Comparison of ENCODE assay signal across 8 cellular contexts in genomic region chr5:139650031-139650688, GRCh38. TPM values are rescaled to one million over a fixed set of nuclear protein-coding genes. Genes with fewer than 3 reads are reported as not detected.
DNase-seq lines count a peak whose midpoint lies in the region; ATAC-seq and TF ChIP-seq lines count a peak whose summit lies in the region.

No MANE protein-coding gene starts in this region.

- intact Hi-C loops in activated T-helper 2 cell treated with anti-CD3 and anti-CD28 coated beads, Interferon-gamma antibody, Interleukin-2, Interleukin-4, amounts not matched to agents 10 μg/mL and 5 μg/mL and 100 μg/mL, durations not matched to agents 14 hours and 24 hours and 36 hours (cut with micrococcal nuclease) = loop anchor here (5.0 kb wide), 1 partner anchor 62 kb away; no protein-coding TSS in a partner anchor
- intact Hi-C loops in right cardiac atrium (cut with DNase I) = loop anchor here in 1 of 4 donors (2.0 kb wide), 1 partner anchor 13 kb away; no protein-coding TSS in a partner anchor
- intact Hi-C loops in sigmoid colon (cut with DNase I) = no loop called here

- peaks cover 2% of the 10 kb centered on the region for H3K36me3 Mint-ChIP-seq in activated T-helper 2 cell treated with anti-CD3 and anti-CD28 coated beads, Interferon-gamma antibody, Interleukin-2, Interleukin-4, amounts not matched to agents 10 μg/mL and 5 μg/mL and 100 μg/mL, durations not matched to agents 14 hours and 24 hours and 36 hours (ENCODE audit: low read depth)

- peaks cover 28% of the 10 kb centered on the region for H3K4me1 Mint-ChIP-seq in activated T-helper 2 cell treated with anti-CD3 and anti-CD28 coated beads, Interferon-gamma antibody, Interleukin-2, Interleukin-4, amounts not matched to agents 10 μg/mL and 5 μg/mL and 100 μg/mL, durations not matched to agents 14 hours and 24 hours and 36 hours (ENCODE audit: low read depth)

- peak overlapping the region; percentile 73 for H3K4me3 Mint-ChIP-seq in activated T-helper 2 cell treated with anti-CD3 and anti-CD28 coated beads, Interferon-gamma antibody, Interleukin-2, Interleukin-4, amounts not matched to agents 10 μg/mL and 5 μg/mL and 100 μg/mL, durations not matched to agents 14 hours and 24 hours and 36 hours (ENCODE audit: low read depth)

- no peak for TF ChIP-seq POLR2A in sigmoid colon (IDR thresholded peaks at IDR 0.05)

- DNase-seq in stimulated activated CD4-positive, alpha-beta T cell treated with anti-CD3 and anti-CD28 coated beads, Interleukin-4, amount 100 ng/mL, for 1 hour = peak; percentile 41
- DNase-seq in stimulated activated CD4-positive, alpha-beta T cell treated with anti-CD3 and anti-CD28 coated beads, Interleukin-12 subunit alpha, Interleukin-12 subunit beta, amount 100 ng/mL, for 4 hours = no peak
- no peak for DNase-seq in activated T-helper 2 cell treated with anti-CD3 and anti-CD28 coated beads, Interferon-gamma antibody, Interleukin-2, Interleukin-4, amounts not matched to agents 10 μg/mL and 5 μg/mL and 100 μg/mL, durations not matched to agents 14 hours and 24 hours and 36 hours (ENCODE audit: low spot score)
- DNase-seq in right cardiac atrium (peak in 2 of 3 donors; percentile 75 to 82), sigmoid colon (peak; percentile 75), dedifferentiated amniotic fluid mesenchymal stem cell (ENCODE audit: extremely low spot score) (no peak)

- H3K36me3 ChIP-seq in sigmoid colon = no peaks in the 10 kb centered on the region

- H3K9me3 Mint-ChIP-seq in activated T-helper 2 cell treated with anti-CD3 and anti-CD28 coated beads, Interferon-gamma antibody, Interleukin-2, Interleukin-4, amounts not matched to agents 10 μg/mL and 5 μg/mL and 100 μg/mL, durations not matched to agents 14 hours and 24 hours and 36 hours = no peaks in the 10 kb centered on the region

- peak overlapping the region; percentile 90 for H3K4me3 ChIP-seq in right cardiac atrium (ENCODE audit: low read length)
- H3K4me3 ChIP-seq in sigmoid colon = peak overlapping the region; percentile 65 to 92 (median 76)

- no peaks in the 10 kb centered on the region for H3K9me3 ChIP-seq in right cardiac atrium (ENCODE audit: control insufficient read depth, low read length)
- H3K9me3 ChIP-seq in sigmoid colon = no peaks in the 10 kb centered on the region

- TF ChIP-seq CTCF in sigmoid colon (IDR thresholded peaks at IDR 0.05) = peak in 2 of 4 experiments; percentile 33 to 36

- H3K27me3 Mint-ChIP-seq in activated T-helper 2 cell treated with anti-CD3 and anti-CD28 coated beads, Interferon-gamma antibody, Interleukin-2, Interleukin-4, amounts not matched to agents 10 μg/mL and 5 μg/mL and 100 μg/mL, durations not matched to agents 14 hours and 24 hours and 36 hours (ENCODE audit: low read depth) = peaks cover 58% of the 10 kb centered on the region

- no peak overlapping the region for H3K27ac Mint-ChIP-seq in activated T-helper 2 cell treated with anti-CD3 and anti-CD28 coated beads, Interferon-gamma antibody, Interleukin-2, Interleukin-4, amounts not matched to agents 10 μg/mL and 5 μg/mL and 100 μg/mL, durations not matched to agents 14 hours and 24 hours and 36 hours

- H3K27me3 ChIP-seq in right cardiac atrium (ENCODE audit: control insufficient read depth, insufficient read depth) = no peaks in the 10 kb centered on the region
- H3K27me3 ChIP-seq in sigmoid colon = peaks cover 0 to 20% (median 0%) of the 10 kb centered on the region in 3 donors

- H3K4me1 ChIP-seq in right cardiac atrium (ENCODE audit: control insufficient read depth, insufficient read depth, low read length) (peaks cover 21% of the 10 kb centered on the region), sigmoid colon (peaks cover 0 to 79% (median 77%) of the 10 kb centered on the region in 4 donors)

- ATAC-seq in right cardiac atrium (no peak), HG02798 (IDR thresholded peaks at IDR 0.05; ENCODE audit: poor library complexity, unreplicated experiment) (no peak), GM19455 (IDR thresholded peaks at IDR 0.05; ENCODE audit: unreplicated experiment) (no peak)

- TF ChIP-seq EP300 in sigmoid colon (IDR thresholded peaks at IDR 0.05) = no peak

- H3K27ac ChIP-seq in right cardiac atrium (ENCODE audit: low read length) = peak overlapping the region; percentile 92
- peak overlapping the region; percentile 92 to 95 (median 94) for H3K27ac ChIP-seq in sigmoid colon

- under 1% methylated on average over 48 of the region's 48 CpGs for WGBS in right cardiac atrium
- 1% methylated on average over 48 of the region's 48 CpGs for WGBS in sigmoid colon, 2 donors

RNA-seq across cellular contexts. Expression of gene CXXC5, which starts 2.0 kb away (rescaled TPM):
- 1.3 and 2.9 TPM in 2 replicates for total RNA-seq in activated T-helper 2 cell treated with anti-CD3 and anti-CD28 coated beads, Interferon-gamma antibody, Interleukin-2, Interleukin-4, amounts not matched to agents 10 μg/mL and 5 μg/mL and 100 μg/mL, durations not matched to agents 14 hours and 24 hours and 36 hours
- total RNA-seq in right cardiac atrium (10 to 100 TPM; 33.9 to 70.5 (median 55.9) TPM), sigmoid colon (10 to 100 TPM; 16.7 to 25.3 (median 18.5) TPM)
- polyA plus RNA-seq in right cardiac atrium (47.5 TPM), sigmoid colon (10 to 100 TPM; 15.7 to 30.0 (median 28.1) TPM)

Comparison
In these comparisons a context has a peak if more than half of its experiments do, and no peak if none do; other contexts are left out.
1. DNase-seq: peak in stimulated activated CD4-positive, alpha-beta T cell treated with anti-CD3 and anti-CD28 coated beads, Interleukin-4, amount 100 ng/mL, for 1 hour (single experiment), right cardiac atrium (2 of 3) and sigmoid colon (single experiment); none in stimulated activated CD4-positive, alpha-beta T cell treated with anti-CD3 and anti-CD28 coated beads, Interleukin-12 subunit alpha, Interleukin-12 subunit beta, amount 100 ng/mL, for 4 hours (single experiment), activated T-helper 2 cell treated with anti-CD3 and anti-CD28 coated beads, Interferon-gamma antibody, Interleukin-2, Interleukin-4, amounts not matched to agents 10 μg/mL and 5 μg/mL and 100 μg/mL, durations not matched to agents 14 hours and 24 hours and 36 hours (single experiment) and dedifferentiated amniotic fluid mesenchymal stem cell (single experiment).